18 cellular contexts compared by ENCODE assay signal in genomic region chr11:131771471-131771870, GRCh38.
DNase-seq lines count a peak whose midpoint lies in the region; ATAC-seq and TF ChIP-seq lines count a peak whose summit lies in the region.
"Had no signal": no experiment of that assay in that cellular context is flagged by ENCODE, and none has a peak within 500 bp of the region (broad histone marks: within the 10 kb centered on the region; RNA-seq: fewer than 3 reads in every experiment).

No MANE protein-coding gene starts in this region.

- no peak overlapping the region for H3K4me2 ChIP-seq in IMR-90 (ENCODE audit: low read depth, low read length)
- H3K4me2 ChIP-seq: BLaER1 had no signal

- POLR2A ChIA-PET in IMR-90 (lab: Charles Lee; ENCODE audit: unreplicated experiment): no interaction called here

- no peak for TF ChIP-seq RAD21 in IMR-90 (IDR thresholded peaks at IDR 0.05; ENCODE audit: low read length)

- peaks cover 3% of the 10 kb centered on the region for H3K9me1 ChIP-seq in IMR-90 (ENCODE audit: insufficient read depth, low read length)

- dilution Hi-C loops in IMR-90 (cut with HindIII; ENCODE audit: low sequenced_read_pairs, unreplicated experiment): no loop called here

- no peak overlapping the region for H2BK5ac ChIP-seq in IMR-90 (ENCODE audit: low read depth, low read length, poor library complexity, severe bottlenecking)

- no peak overlapping the region for H4K91ac ChIP-seq in IMR-90 (ENCODE audit: insufficient read depth, low read depth, low read length)

- no peak overlapping the region for H3K4me3 ChIP-seq in IMR-90 (ENCODE audit: insufficient read depth, low read depth, low read length)
- no peak overlapping the region for H3K4me3 ChIP-seq in astrocyte of the spinal cord (ENCODE audit: low read depth, low read length)
- H3K4me3 ChIP-seq: BLaER1 had no signal

- no peak overlapping the region for H3K27ac ChIP-seq in IMR-90 (ENCODE audit: insufficient read depth, low read length)
- H3K27ac ChIP-seq: BLaER1 had no signal

- intact Hi-C loops in IMR-90 (cut with micrococcal nuclease) (no loop called here), sciatic nerve (cut with DNase I) (no loop called here)

- no peak overlapping the region for H3K9ac ChIP-seq in IMR-90 (ENCODE audit: low read depth, low read length)
- H3K9ac ChIP-seq: BLaER1 had no signal

- peak overlapping the region; percentile 55; the same call in 1 of the 2 replicates for H3K14ac ChIP-seq in IMR-90 (replicated peaks; ENCODE audit: low read depth, low read length)

- H3K56ac ChIP-seq in IMR-90 (ENCODE audit: extremely low read depth, insufficient read depth, low read length): no peak overlapping the region

- WGBS in IMR-90 (ENCODE audit: extremely low coverage in 2 of 2, insufficient read length in 1 of 2), 2 experiments: 100% methylated on average over 1 of the region's 1 CpG; no CpG with 5 or more reads in 1 of the 2 experiments

- no peak overlapping the region for H2AFZ ChIP-seq in IMR-90 (replicated peaks; ENCODE audit: low read length, poor library complexity)

- H3K9me3 ChIP-seq in IMR-90 (ENCODE audit: control insufficient read depth, insufficient read depth, low read length): no peaks in the 10 kb centered on the region
- H3K9me3 ChIP-seq: BE2C, BLaER1 had no signal

- no peak overlapping the region for H4K8ac ChIP-seq in IMR-90 (ENCODE audit: low read depth in 2 of 2, low read length in 2 of 2)

- H3K27me3 ChIP-seq in IMR-90 (ENCODE audit: control insufficient read depth, insufficient read depth, low read length): peaks cover 8% of the 10 kb centered on the region
- H3K27me3 ChIP-seq: BE2C, BLaER1 had no signal

- TF ChIP-seq CTCF in IMR-90 (conservative IDR thresholded peaks at IDR 0.05; ENCODE audit: low read depth, low read length) (no peak), astrocyte of the spinal cord (IDR thresholded peaks at IDR 0.05; ENCODE audit: low read depth, low read length) (no peak)

- H3K18ac ChIP-seq in IMR-90 (ENCODE audit: low read depth, low read length): no peak overlapping the region

- H3K79me1 ChIP-seq in IMR-90 (ENCODE audit: low read depth in 1 of 2, low read length in 2 of 2): no peaks in the 10 kb centered on the region

- no peak overlapping the region for H2AK5ac ChIP-seq in IMR-90 (ENCODE audit: low read depth, low read length)

- H3K4me1 ChIP-seq in IMR-90 (ENCODE audit: control insufficient read depth, insufficient read depth, low read length): peaks cover 2% of the 10 kb centered on the region; the same call in 1 of the 2 replicates
- H3K4me1 ChIP-seq: BE2C, BLaER1 had no signal

- no peak overlapping the region for H2AK9ac ChIP-seq in IMR-90 (replicated peaks; ENCODE audit: low read depth, low read length, poor library complexity)

- DNase-seq in IMR-90 (no peak), NCI-H69 (lab: John Stamatoyannopoulos, UW) (peak; percentile 33), astrocyte of the spinal cord (ENCODE audit: low read depth, low spot score) (peak; percentile 18), sciatic nerve (ENCODE audit: low spot score) (no peak), NCI-H2029 treated with DMSO at 0.1 percent for 48 hours (lab: John Stamatoyannopoulos, UW) (no peak)
- DNase-seq: 8988T; ACHN; BE2C; C1 segment of cervical spinal cord; CD4-positive, alpha-beta memory T cell; CD4-positive, CD25-positive, alpha-beta regulatory T cell; CD8-positive, alpha-beta memory T cell; COR-L47; DMS79 treated with DMSO at 0.1 percent for 48 hours; GF-D8 had no signal

- CTCF ChIA-PET in IMR-90 (lab: Yijun Ruan, JAX): interaction anchor here (1.4 kb wide), 1 partner anchor 10 kb away, joined by 4 read pairs; no protein-coding TSS in a partner anchor

- H2BK15ac ChIP-seq in IMR-90 (ENCODE audit: low read depth, low read length): no peak overlapping the region

- ATAC-seq in IMR-90 (ENCODE audit: low read depth): no peak
- ATAC-seq in sciatic nerve: peak; percentile 50
- no peak for ATAC-seq in SK-N-SH treated with all-trans-retinoic acid at 6 μM for 48 hours
- no peak for ATAC-seq in HG03175 (IDR thresholded peaks at IDR 0.05; ENCODE audit: unreplicated experiment)

- no peak for TF ChIP-seq POLR2A in IMR-90 (IDR thresholded peaks at IDR 0.05; ENCODE audit: low read depth, low read length)

- H2BK120ac ChIP-seq in IMR-90 (ENCODE audit: low read depth, low read length): no peak overlapping the region

- no peak overlapping the region for H3K23ac ChIP-seq in IMR-90 (ENCODE audit: low read depth, low read length)

- no peaks in the 10 kb centered on the region for H4K20me1 ChIP-seq in IMR-90 (ENCODE audit: insufficient read depth, low read length)
- H4K20me1 ChIP-seq: BLaER1 had no signal

- no peaks in the 10 kb centered on the region for H3K36me3 ChIP-seq in IMR-90 (ENCODE audit: control insufficient read depth, insufficient read depth, low read length)
- H3K36me3 ChIP-seq: BE2C, BLaER1 had no signal

- no peak overlapping the region for H2BK20ac ChIP-seq in IMR-90 (ENCODE audit: low read depth, low read length)

- in situ Hi-C loops in IMR-90 (cut with MboI; ENCODE audit: low sequenced_read_pairs): no loop called here
- in situ Hi-C loops in astrocyte of the spinal cord (cut with HindIII; ENCODE audit: low sequenced_read_pairs): no loop called here

- H3K4ac ChIP-seq in IMR-90 (ENCODE audit: low read depth, low read length): no peak overlapping the region

- BruUV-seq in IMR-90 (replicated peaks; lab: Mats Ljungman, UMichigan): no TSS peak

- H4K5ac ChIP-seq in IMR-90 (ENCODE audit: low read depth, low read length): no peak overlapping the region

TF ChIP-seq in IMR-90, 13 proteins besides CTCF, POLR2A, EP300 and RAD21:
- TF ChIP-seq RFX5 (IDR thresholded peaks at IDR 0.05; ENCODE audit: low read depth, low read length): no peak
- no peak for TF ChIP-seq CEBPB (IDR thresholded peaks at IDR 0.05; ENCODE audit: low read depth, low read length)
- no peak for TF ChIP-seq BHLHE40 (IDR thresholded peaks at IDR 0.05; ENCODE audit: low read depth, low read length)
- TF ChIP-seq RCOR1 (IDR thresholded peaks at IDR 0.05; ENCODE audit: insufficient replicate concordance, low read length): no peak
- no peak for TF ChIP-seq CHD1 (IDR thresholded peaks at IDR 0.05; ENCODE audit: low read depth, low read length)
- no peak for TF ChIP-seq SMC3 (IDR thresholded peaks at IDR 0.05; ENCODE audit: low read depth, low read length)
- TF ChIP-seq ELK1 (IDR thresholded peaks at IDR 0.05; ENCODE audit: borderline replicate concordance, low read depth, low read length): no peak
- TF ChIP-seq NFE2L2 (IDR thresholded peaks at IDR 0.05; ENCODE audit: low read depth, low read length): no peak
- no peak for TF ChIP-seq MXI1 (IDR thresholded peaks at IDR 0.05; ENCODE audit: borderline replicate concordance, low read depth, low read length)

TF ChIP-seq in SK-N-SH treated with all-trans-retinoic acid at 6 μM for 48 hours, 23 proteins besides CTCF, POLR2A, EP300 and RAD21:
- TF ChIP-seq BACH2 (CRISPR knock-in tag; IDR thresholded peaks at IDR 0.05; ENCODE audit: borderline replicate concordance): no peak

Comparison
In these comparisons a context has a peak if more than half of its experiments do, and no peak if none do; other contexts are left out.
1. DNase-seq: peak in NCI-H69 (single experiment) and astrocyte of the spinal cord (single experiment); none in IMR-90 (single experiment), sciatic nerve (single experiment) and NCI-H2029 treated with DMSO at 0.1 percent for 48 hours (single experiment).